ENCODE assay signal across 1 cellular context in the genomic region with DNA sequence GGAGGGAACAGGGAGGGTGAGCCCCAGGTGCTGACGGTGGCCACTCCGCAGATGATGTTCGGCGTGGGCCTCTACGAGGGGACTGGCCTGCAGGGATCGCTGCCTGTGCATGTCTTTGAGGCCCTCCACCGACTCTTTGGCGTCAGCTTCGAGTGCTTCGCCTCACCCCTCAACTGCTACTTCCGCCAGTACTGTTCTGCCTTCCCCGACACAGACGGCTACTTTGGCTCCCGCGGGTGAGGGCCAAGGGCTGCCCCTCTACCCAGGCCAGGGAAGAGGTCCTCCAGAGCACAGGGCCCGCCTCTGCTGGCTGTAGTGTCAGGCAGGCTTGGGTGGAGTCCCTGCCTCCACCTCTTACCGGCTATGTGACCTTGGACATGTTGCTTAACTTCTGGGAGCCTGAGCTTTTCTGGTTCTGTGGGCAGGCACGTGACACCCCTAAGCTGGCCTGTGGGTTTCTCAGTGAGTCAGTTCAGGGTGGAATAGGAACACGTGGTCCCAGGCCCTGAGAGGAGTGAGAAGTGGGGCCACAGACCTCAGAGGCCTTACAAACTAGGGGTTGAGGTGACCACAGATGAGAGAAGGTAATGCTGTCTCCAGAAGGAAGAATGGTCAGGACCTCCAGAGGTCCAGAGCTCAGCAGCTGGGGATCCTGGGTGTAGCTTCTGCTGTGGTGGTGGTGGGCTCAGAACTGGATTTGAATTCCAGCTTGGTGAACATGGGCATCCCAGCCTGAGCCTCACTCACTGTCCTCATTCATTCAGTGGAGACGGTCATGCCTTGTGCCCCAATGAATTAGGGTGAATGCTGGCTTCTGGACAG.
TF ChIP-seq lines count a peak whose summit lies in the region.

No MANE protein-coding gene starts in this region.

TF ChIP-seq in K562, 482 proteins besides CTCF, POLR2A, EP300 and RAD21:
- TF ChIP-seq FOSL1 (tag; conservative IDR thresholded peaks at IDR 0.05) (peak; percentile 28; the same call in 1 of the 2 replicates), RBM22 (IDR thresholded peaks at IDR 0.05; ENCODE audit: low read depth, low read length, poor library complexity, severe bottlenecking) (peak; percentile 13), BHLHE40 (IDR thresholded peaks at IDR 0.05; ENCODE audit: low read length) (peak; percentile 63), NR2C2 (CRISPR knock-in tag; IDR thresholded peaks at IDR 0.05) (no peak), NR2C2 (tag; IDR thresholded peaks at IDR 0.05) (peak; percentile 33; the same call in 1 of the 2 replicates), RAD51 (IDR thresholded peaks at IDR 0.05; ENCODE audit: borderline replicate concordance, low read depth) (peak; percentile 29; the same call in 1 of the 2 replicates), CEBPB (tag; IDR thresholded peaks at IDR 0.05) (peak; percentile 72), ZNF184 (CRISPR knock-in tag; IDR thresholded peaks at IDR 0.05) (no peak), ESRRA (IDR thresholded peaks at IDR 0.05; ENCODE audit: borderline replicate concordance, low read depth) (0 out of 2 replicates have a peak, but pooled peaks have one; percentile 11), RB1 (IDR thresholded peaks at IDR 0.05; ENCODE audit: low read depth) (no peak), CEBPG (CRISPR knock-in tag; IDR thresholded peaks at IDR 0.05) (peak; percentile 36; the same call in 1 of the 2 replicates), CEBPG (tag; conservative IDR thresholded peaks at IDR 0.05 in 1 of 2, IDR thresholded peaks at IDR 0.05 in 1 of 2) (peak; percentile 43 to 57; a peak in 3 of 4 replicates), POLR2G (IDR thresholded peaks at IDR 0.05; ENCODE audit: low read depth, low read length) (peak; percentile 41; the same call in 1 of the 2 replicates), TAF15 (IDR thresholded peaks at IDR 0.05; ENCODE audit: low read depth, low read length) (0 out of 2 replicates have a peak, but pooled peaks have one; percentile 21), ZNF785 (CRISPR knock-in tag; IDR thresholded peaks at IDR 0.05) (no peak), ILK (tag; IDR thresholded peaks at IDR 0.05; ENCODE audit: borderline replicate concordance, low read depth) (no peak), RBFOX2 (IDR thresholded peaks at IDR 0.05; ENCODE audit: low read depth, low read length) (peak; percentile 37), ARID2 (IDR thresholded peaks at IDR 0.05) (no peak)
- TF ChIP-seq, protein P1, sequence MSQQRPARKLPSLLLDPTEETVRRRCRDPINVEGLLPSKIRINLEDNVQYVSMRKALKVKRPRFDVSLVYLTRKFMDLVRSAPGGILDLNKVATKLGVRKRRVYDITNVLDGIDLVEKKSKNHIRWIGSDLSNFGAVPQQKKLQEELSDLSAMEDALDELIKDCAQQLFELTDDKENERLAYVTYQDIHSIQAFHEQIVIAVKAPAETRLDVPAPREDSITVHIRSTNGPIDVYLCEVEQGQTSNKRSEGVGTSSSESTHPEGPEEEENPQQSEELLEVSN (IDR thresholded peaks at IDR 0.05; ENCODE audit: borderline replicate concordance in 1 of 2, extremely low read depth in 1 of 2, insufficient read depth in 1 of 2, insufficient read length in 1 of 2, low read depth in 1 of 2, low read length in 1 of 2, poor library complexity in 1 of 2, severe bottlenecking in 1 of 2), result peak in 1 of 2 experiments; percentile 16
- TF ChIP-seq, protein P2, sequence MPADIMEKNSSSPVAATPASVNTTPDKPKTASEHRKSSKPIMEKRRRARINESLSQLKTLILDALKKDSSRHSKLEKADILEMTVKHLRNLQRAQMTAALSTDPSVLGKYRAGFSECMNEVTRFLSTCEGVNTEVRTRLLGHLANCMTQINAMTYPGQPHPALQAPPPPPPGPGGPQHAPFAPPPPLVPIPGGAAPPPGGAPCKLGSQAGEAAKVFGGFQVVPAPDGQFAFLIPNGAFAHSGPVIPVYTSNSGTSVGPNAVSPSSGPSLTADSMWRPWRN (IDR thresholded peaks at IDR 0.05; ENCODE audit: low read depth), result no peak
- TF ChIP-seq, protein P3, sequence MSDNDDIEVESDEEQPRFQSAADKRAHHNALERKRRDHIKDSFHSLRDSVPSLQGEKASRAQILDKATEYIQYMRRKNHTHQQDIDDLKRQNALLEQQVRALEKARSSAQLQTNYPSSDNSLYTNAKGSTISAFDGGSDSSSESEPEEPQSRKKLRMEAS (CRISPR knock-in tag; IDR thresholded peaks at IDR 0.05), result peak; percentile 87
- TF ChIP-seq, protein P4, sequence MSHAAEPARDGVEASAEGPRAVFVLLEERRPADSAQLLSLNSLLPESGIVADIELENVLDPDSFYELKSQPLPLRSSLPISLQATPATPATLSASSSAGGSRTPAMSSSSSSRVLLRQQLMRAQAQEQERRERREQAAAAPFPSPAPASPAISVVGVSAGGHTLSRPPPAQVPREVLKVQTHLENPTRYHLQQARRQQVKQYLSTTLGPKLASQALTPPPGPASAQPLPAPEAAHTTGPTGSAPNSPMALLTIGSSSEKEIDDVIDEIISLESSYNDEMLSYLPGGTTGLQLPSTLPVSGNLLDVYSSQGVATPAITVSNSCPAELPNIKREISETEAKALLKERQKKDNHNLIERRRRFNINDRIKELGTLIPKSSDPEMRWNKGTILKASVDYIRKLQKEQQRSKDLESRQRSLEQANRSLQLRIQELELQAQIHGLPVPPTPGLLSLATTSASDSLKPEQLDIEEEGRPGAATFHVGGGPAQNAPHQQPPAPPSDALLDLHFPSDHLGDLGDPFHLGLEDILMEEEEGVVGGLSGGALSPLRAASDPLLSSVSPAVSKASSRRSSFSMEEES (CRISPR knock-in tag; IDR thresholded peaks at IDR 0.05), result peak; percentile 61
- TF ChIP-seq, protein P5, sequence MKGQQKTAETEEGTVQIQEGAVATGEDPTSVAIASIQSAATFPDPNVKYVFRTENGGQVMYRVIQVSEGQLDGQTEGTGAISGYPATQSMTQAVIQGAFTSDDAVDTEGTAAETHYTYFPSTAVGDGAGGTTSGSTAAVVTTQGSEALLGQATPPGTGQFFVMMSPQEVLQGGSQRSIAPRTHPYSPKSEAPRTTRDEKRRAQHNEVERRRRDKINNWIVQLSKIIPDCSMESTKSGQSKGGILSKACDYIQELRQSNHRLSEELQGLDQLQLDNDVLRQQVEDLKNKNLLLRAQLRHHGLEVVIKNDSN (CRISPR knock-in tag; IDR thresholded peaks at IDR 0.05), result peak; percentile 84
